In genomic region chr6:119157495-119157827, GRCh38 we compare ENCODE assay signal across 1 cellular context.
TF ChIP-seq lines count a peak whose summit lies in the region.

No MANE protein-coding gene starts in this region.

TF ChIP-seq in GM23338, 12 proteins besides CTCF, POLR2A, EP300 and RAD21 (continued from another document):
- TF ChIP-seq, protein P1, sequence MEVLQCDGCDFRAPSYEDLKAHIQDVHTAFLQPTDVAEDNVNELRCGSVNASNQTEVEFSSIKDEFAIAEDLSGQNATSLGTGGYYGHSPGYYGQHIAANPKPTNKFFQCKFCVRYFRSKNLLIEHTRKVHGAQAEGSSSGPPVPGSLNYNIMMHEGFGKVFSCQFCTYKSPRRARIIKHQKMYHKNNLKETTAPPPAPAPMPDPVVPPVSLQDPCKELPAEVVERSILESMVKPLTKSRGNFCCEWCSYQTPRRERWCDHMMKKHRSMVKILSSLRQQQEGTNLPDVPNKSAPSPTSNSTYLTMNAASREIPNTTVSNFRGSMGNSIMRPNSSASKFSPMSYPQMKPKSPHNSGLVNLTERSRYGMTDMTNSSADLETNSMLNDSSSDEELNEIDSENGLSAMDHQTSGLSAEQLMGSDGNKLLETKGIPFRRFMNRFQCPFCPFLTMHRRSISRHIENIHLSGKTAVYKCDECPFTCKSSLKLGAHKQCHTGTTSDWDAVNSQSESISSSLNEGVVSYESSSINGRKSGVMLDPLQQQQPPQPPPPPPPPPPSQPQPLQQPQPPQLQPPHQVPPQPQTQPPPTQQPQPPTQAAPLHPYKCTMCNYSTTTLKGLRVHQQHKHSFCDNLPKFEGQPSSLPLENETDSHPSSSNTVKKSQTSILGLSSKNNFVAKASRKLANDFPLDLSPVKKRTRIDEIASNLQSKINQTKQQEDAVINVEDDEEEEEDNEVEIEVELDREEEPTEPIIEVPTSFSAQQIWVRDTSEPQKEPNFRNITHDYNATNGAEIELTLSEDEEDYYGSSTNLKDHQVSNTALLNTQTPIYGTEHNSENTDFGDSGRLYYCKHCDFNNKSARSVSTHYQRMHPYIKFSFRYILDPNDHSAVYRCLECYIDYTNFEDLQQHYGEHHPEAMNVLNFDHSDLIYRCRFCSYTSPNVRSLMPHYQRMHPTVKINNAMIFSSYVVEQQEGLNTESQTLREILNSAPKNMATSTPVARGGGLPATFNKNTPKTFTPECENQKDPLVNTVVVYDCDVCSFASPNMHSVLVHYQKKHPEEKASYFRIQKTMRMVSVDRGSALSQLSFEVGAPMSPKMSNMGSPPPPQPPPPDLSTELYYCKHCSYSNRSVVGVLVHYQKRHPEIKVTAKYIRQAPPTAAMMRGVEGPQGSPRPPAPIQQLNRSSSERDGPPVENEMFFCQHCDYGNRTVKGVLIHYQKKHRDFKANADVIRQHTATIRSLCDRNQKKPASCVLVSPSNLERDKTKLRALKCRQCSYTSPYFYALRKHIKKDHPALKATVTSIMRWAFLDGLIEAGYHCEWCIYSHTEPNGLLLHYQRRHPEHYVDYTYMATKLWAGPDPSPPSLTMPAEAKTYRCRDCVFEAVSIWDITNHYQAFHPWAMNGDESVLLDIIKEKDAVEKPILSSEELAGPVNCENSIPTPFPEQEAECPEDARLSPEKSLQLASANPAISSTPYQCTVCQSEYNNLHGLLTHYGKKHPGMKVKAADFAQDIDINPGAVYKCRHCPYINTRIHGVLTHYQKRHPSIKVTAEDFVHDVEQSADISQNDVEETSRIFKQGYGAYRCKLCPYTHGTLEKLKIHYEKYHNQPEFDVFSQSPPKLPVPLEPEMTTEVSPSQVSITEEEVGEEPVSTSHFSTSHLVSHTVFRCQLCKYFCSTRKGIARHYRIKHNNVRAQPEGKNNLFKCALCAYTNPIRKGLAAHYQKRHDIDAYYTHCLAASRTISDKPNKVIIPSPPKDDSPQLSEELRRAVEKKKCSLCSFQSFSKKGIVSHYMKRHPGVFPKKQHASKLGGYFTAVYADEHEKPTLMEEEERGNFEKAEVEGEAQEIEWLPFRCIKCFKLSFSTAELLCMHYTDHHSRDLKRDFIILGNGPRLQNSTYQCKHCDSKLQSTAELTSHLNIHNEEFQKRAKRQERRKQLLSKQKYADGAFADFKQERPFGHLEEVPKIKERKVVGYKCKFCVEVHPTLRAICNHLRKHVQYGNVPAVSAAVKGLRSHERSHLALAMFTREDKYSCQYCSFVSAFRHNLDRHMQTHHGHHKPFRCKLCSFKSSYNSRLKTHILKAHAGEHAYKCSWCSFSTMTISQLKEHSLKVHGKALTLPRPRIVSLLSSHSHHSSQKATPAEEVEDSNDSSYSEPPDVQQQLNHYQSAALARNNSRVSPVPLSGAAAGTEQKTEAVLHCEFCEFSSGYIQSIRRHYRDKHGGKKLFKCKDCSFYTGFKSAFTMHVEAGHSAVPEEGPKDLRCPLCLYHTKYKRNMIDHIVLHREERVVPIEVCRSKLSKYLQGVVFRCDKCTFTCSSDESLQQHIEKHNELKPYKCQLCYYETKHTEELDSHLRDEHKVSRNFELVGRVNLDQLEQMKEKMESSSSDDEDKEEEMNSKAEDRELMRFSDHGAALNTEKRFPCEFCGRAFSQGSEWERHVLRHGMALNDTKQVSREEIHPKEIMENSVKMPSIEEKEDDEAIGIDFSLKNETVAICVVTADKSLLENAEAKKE (CRISPR knock-in tag; IDR thresholded peaks at IDR 0.05) = no peak
